8 cellular contexts compared by ENCODE assay signal in genomic region chr4:60155088-60155487, GRCh38.
"Had no signal": no experiment of that assay in that cellular context is flagged by ENCODE, and none has a peak within 500 bp of the region (broad histone marks: within the 10 kb centered on the region; RNA-seq: fewer than 3 reads in every experiment).

No MANE protein-coding gene starts in this region.

- H3K27me3 Mint-ChIP-seq: IgD-negative memory B cell had no signal

- H3K36me3 Mint-ChIP-seq: IgD-negative memory B cell had no signal

- H3K27ac Mint-ChIP-seq: IgD-negative memory B cell had no signal

- ATAC-seq: HepG2, K562 had no signal

- FAIRE-seq: HepG2, HTR-8/SVneo, K562 had no signal

- H3K27ac ChIP-seq: HL-60 had no signal

- H3K4me3 ChIP-seq: K562 had no signal

- DNase-seq: IMR-90, KBM-7, KG1 had no signal

- H3K4me3 Mint-ChIP-seq: IgD-negative memory B cell had no signal

- H3K4me1 Mint-ChIP-seq: IgD-negative memory B cell had no signal
